7 cellular contexts compared by ENCODE assay signal in genomic region chr6:157823523-157824370, GRCh38. TPM values are rescaled to one million over a fixed set of nuclear protein-coding genes. Genes with fewer than 3 reads are reported as not detected.
DNase-seq lines count a peak whose midpoint lies in the region; ATAC-seq and TF ChIP-seq lines count a peak whose summit lies in the region.

No MANE protein-coding gene starts in this region.

- H3K27me3 ChIP-seq in endodermal cell (ENCODE audit: control insufficient read depth, insufficient read depth, low read length, poor library complexity, severe bottlenecking): no peaks in the 10 kb centered on the region
- H3K27me3 ChIP-seq in mucosa of rectum (ENCODE audit: control insufficient read depth in 2 of 2, insufficient read depth in 2 of 2, low read length in 2 of 2): no peaks in the 10 kb centered on the region

- H3K4me3 ChIP-seq in endodermal cell (ENCODE audit: low read length) (peak overlapping the region; percentile 98), mucosa of rectum (ENCODE audit: low read length in 2 of 2) (peak overlapping the region; percentile 63 to 89)

- H3K36me3 Mint-ChIP-seq in activated CD8-positive, alpha-beta memory T cell treated with anti-CD3 and anti-CD28 coated beads, Interleukin-2, amount 10 ng/mL, durations not matched to agents 7 days and 5 days: peaks cover 12% of the 10 kb centered on the region
- peaks cover 5% of the 10 kb centered on the region for H3K36me3 Mint-ChIP-seq in endodermal cell (ENCODE audit: low read depth)

- no peaks in the 10 kb centered on the region for H3K9me3 ChIP-seq in endodermal cell (ENCODE audit: control insufficient read depth, low read length)
- no peaks in the 10 kb centered on the region for H3K9me3 ChIP-seq in mucosa of rectum (ENCODE audit: control insufficient read depth in 2 of 2, low read length in 2 of 2)

- H3K27me3 Mint-ChIP-seq in activated CD8-positive, alpha-beta memory T cell treated with anti-CD3 and anti-CD28 coated beads, Interleukin-2, amount 10 ng/mL, durations not matched to agents 7 days and 5 days: peaks cover 30% of the 10 kb centered on the region
- no peaks in the 10 kb centered on the region for H3K27me3 Mint-ChIP-seq in endodermal cell (ENCODE audit: insufficient read depth)

- ATAC-seq in GM18517 (IDR thresholded peaks at IDR 0.05; ENCODE audit: unreplicated experiment): peak; percentile 55
- ATAC-seq in HG02759 (IDR thresholded peaks at IDR 0.05; ENCODE audit: unreplicated experiment): peak; percentile 48
- peak; percentile 62 for ATAC-seq in activated CD8-positive, alpha-beta memory T cell treated with anti-CD3 and anti-CD28 coated beads, Interleukin-2, amount 10 ng/mL, durations not matched to agents 7 days and 5 days

- no peaks in the 10 kb centered on the region for H3K4me1 ChIP-seq in endodermal cell (ENCODE audit: control insufficient read depth, insufficient read depth, low read length)
- H3K4me1 ChIP-seq in mucosa of rectum (ENCODE audit: control insufficient read depth in 2 of 2, insufficient read depth in 2 of 2, low read length in 2 of 2): peaks cover 6 to 10% of the 10 kb centered on the region in 2 donors

- H3K9ac ChIP-seq in endodermal cell (ENCODE audit: extremely low read depth, low read length, poor library complexity, severe bottlenecking) (peak overlapping the region; percentile 80), mucosa of rectum (ENCODE audit: low read depth in 1 of 2, low read length in 2 of 2) (peak overlapping the region; percentile 80 to 89)

- peak overlapping the region; percentile 91 for H3K27ac Mint-ChIP-seq in activated CD8-positive, alpha-beta memory T cell treated with anti-CD3 and anti-CD28 coated beads, Interleukin-2, amount 10 ng/mL, durations not matched to agents 7 days and 5 days
- H3K27ac Mint-ChIP-seq in endodermal cell: peak overlapping the region; percentile 97

- peak; percentile 48 for TF ChIP-seq CTCF in endodermal cell (conservative IDR thresholded peaks at IDR 0.05)

- peaks cover 29% of the 10 kb centered on the region for H3K4me1 Mint-ChIP-seq in activated CD8-positive, alpha-beta memory T cell treated with anti-CD3 and anti-CD28 coated beads, Interleukin-2, amount 10 ng/mL, durations not matched to agents 7 days and 5 days
- peaks cover 38% of the 10 kb centered on the region for H3K4me1 Mint-ChIP-seq in endodermal cell

- H3K27ac ChIP-seq in endodermal cell (ENCODE audit: low read depth, low read length): peak overlapping the region; percentile 57
- H3K27ac ChIP-seq in mucosa of rectum (ENCODE audit: low read depth in 2 of 2, low read length in 2 of 2): peak overlapping the region; percentile 93

- H3K4me3 Mint-ChIP-seq in activated CD8-positive, alpha-beta memory T cell treated with anti-CD3 and anti-CD28 coated beads, Interleukin-2, amount 10 ng/mL, durations not matched to agents 7 days and 5 days: peak overlapping the region; percentile 93
- peak overlapping the region; percentile 94 for H3K4me3 Mint-ChIP-seq in endodermal cell

- CTCF ChIA-PET in activated CD8-positive, alpha-beta memory T cell treated with anti-CD3 and anti-CD28 coated beads, Interleukin-2, amount 10 ng/mL, durations not matched to agents 7 days and 5 days (lab: Charles Lee): interaction anchor here (0.9 to 1.5 kb wide), 3 partner anchors 8 to 67 kb away, joined by 3 to 4 read pairs (median 3); no protein-coding TSS in a partner anchor

- peaks cover 3% of the 10 kb centered on the region for H3K36me3 ChIP-seq in endodermal cell (ENCODE audit: control insufficient read depth, insufficient read depth, low read length)
- no peaks in the 10 kb centered on the region for H3K36me3 ChIP-seq in mucosa of rectum (ENCODE audit: control insufficient read depth in 2 of 2, insufficient read depth in 2 of 2, low read length in 2 of 2)

- DNase-seq in NCI-H345 (lab: John Stamatoyannopoulos, UW) (peak; percentile 39), endodermal cell (peak; percentile 74)
- DNase-seq in activated CD8-positive, alpha-beta memory T cell treated with anti-CD3 and anti-CD28 coated beads, Interleukin-2, amount 10 ng/mL, durations not matched to agents 7 days and 5 days: peak; percentile 87
- peak; percentile 45 for DNase-seq in stimulated activated CD8-positive, alpha-beta memory T cell treated with anti-CD3 and anti-CD28 coated beads, Interleukin-7, amount 100 ng/mL, for 24 hours (ENCODE audit: low read depth)

- no peaks in the 10 kb centered on the region for H3K9me3 Mint-ChIP-seq in activated CD8-positive, alpha-beta memory T cell treated with anti-CD3 and anti-CD28 coated beads, Interleukin-2, amount 10 ng/mL, durations not matched to agents 7 days and 5 days (ENCODE audit: low read depth)
- peaks cover 5% of the 10 kb centered on the region for H3K9me3 Mint-ChIP-seq in endodermal cell

- 0% methylated on average over 12 to 74 of the region's 74 CpGs for WGBS in endodermal cell (ENCODE audit: insufficient coverage in 1 of 2, insufficient read length in 1 of 2), 2 experiments

RNA-seq across cellular contexts. Expression of gene SNX9, which starts 0.7 kb away (rescaled TPM):
- total RNA-seq in activated CD8-positive, alpha-beta memory T cell treated with anti-CD3 and anti-CD28 coated beads, Interleukin-2, amount 10 ng/mL, durations not matched to agents 7 days and 5 days: 10 to 100 TPM; 14.9 to 39.4 TPM
- 10 to 100 TPM; 30.6 to 33.0 TPM for total RNA-seq in endodermal cell
- 18.8 TPM for polyA plus RNA-seq in endodermal cell (2013, experiment 1 of 2)
- polyA plus RNA-seq in endodermal cell (2013, experiment 2 of 2): 20.0 TPM

Comparison
In these comparisons a context has a peak if more than half of its experiments do, and no peak if none do; other contexts are left out.
1. Peak in every context shown above with its lines: DNase-seq, ATAC-seq, H3K4me3 ChIP-seq and H3K27ac ChIP-seq.